Comparison of ENCODE assay signal across 1 cellular context in genomic region chr3:115341208-115341607, GRCh38.
TF ChIP-seq lines count a peak whose summit lies in the region.

No MANE protein-coding gene starts in this region.

TF ChIP-seq in GM23338, 12 proteins besides CTCF, POLR2A, EP300 and RAD21 (continued from another document):
- TF ChIP-seq, protein P1, sequence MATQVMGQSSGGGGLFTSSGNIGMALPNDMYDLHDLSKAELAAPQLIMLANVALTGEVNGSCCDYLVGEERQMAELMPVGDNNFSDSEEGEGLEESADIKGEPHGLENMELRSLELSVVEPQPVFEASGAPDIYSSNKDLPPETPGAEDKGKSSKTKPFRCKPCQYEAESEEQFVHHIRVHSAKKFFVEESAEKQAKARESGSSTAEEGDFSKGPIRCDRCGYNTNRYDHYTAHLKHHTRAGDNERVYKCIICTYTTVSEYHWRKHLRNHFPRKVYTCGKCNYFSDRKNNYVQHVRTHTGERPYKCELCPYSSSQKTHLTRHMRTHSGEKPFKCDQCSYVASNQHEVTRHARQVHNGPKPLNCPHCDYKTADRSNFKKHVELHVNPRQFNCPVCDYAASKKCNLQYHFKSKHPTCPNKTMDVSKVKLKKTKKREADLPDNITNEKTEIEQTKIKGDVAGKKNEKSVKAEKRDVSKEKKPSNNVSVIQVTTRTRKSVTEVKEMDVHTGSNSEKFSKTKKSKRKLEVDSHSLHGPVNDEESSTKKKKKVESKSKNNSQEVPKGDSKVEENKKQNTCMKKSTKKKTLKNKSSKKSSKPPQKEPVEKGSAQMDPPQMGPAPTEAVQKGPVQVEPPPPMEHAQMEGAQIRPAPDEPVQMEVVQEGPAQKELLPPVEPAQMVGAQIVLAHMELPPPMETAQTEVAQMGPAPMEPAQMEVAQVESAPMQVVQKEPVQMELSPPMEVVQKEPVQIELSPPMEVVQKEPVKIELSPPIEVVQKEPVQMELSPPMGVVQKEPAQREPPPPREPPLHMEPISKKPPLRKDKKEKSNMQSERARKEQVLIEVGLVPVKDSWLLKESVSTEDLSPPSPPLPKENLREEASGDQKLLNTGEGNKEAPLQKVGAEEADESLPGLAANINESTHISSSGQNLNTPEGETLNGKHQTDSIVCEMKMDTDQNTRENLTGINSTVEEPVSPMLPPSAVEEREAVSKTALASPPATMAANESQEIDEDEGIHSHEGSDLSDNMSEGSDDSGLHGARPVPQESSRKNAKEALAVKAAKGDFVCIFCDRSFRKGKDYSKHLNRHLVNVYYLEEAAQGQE (IDR thresholded peaks at IDR 0.05; ENCODE audit: unreplicated experiment): no peak
- TF ChIP-seq JUNB (IDR thresholded peaks at IDR 0.05; ENCODE audit: unreplicated experiment) (no peak), EZH2phosphoT487 (IDR thresholded peaks at IDR 0.05; ENCODE audit: unreplicated experiment) (no peak), CREB1 (CRISPR knock-in tag; IDR thresholded peaks at IDR 0.05; ENCODE audit: low read depth) (no peak), ETS1 (IDR thresholded peaks at IDR 0.05) (no peak), POLR2AphosphoS5 (IDR thresholded peaks at IDR 0.05; ENCODE audit: low read depth) (no peak), STAT1 (IDR thresholded peaks at IDR 0.05; ENCODE audit: unreplicated experiment) (no peak)
